ENCODE assay signal across 16 cellular contexts in the genomic region with DNA sequence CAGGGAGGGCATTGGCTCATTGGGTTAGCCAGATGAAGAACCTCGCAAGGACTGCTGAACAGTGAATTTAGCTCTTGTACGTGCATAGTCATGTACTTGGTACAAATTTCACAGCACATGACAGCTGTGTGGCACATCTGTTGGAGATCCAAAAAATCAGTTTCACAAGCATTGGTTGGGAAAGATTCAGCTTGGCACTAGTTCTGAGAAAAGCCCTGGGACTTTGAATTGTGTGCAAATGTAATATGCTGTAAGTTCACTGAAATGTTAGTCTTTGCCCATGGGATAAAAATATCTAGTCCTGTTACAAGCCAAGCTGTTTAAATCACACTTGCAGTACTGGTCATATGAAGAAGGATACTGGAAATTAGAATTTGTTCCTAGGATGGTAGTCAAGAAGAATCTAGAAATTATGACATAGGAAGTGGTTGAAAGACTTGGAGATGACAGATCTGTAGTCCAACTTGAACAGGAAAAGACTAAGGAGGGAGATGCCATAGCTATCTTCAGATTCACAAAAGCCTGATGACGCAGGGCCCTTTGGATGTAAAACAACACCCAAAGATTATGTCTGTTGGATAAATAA. TPM values are rescaled to one million over a fixed set of nuclear protein-coding genes. Genes with fewer than 3 reads are reported as not detected.
DNase-seq lines count a peak whose midpoint lies in the region; ATAC-seq and TF ChIP-seq lines count a peak whose summit lies in the region.
"Had no signal": no experiment of that assay in that cellular context is flagged by ENCODE, and none has a peak within 500 bp of the region (broad histone marks: within the 10 kb centered on the region; RNA-seq: fewer than 3 reads in every experiment).

No MANE protein-coding gene starts in this region.

- H3K27me3 ChIP-seq in brain microvascular endothelial cell (replicated peaks) = no peaks in the 10 kb centered on the region

- H3K4me3 Mint-ChIP-seq in Calu3 (ENCODE audit: low read depth, unreplicated experiment) = no peak overlapping the region
- H3K4me3 Mint-ChIP-seq: activated naive CD4-positive, alpha-beta T cell treated with anti-CD3 and anti-CD28 coated beads, Interleukin-2, amount 10 ng/mL, durations not matched to agents 7 days and 5 days; CD4-positive, CD25-positive, alpha-beta regulatory T cell; dendritic cell treated with granulocyte-macrophage colony-stimulating factor and Interleukin-4, amounts not matched to agents 40 ng/mL and 50 ng/mL, for 4 days; stimulated activated effector memory CD8-positive, alpha-beta T cell treated with anti-CD3 and anti-CD28 coated beads, Interleukin-12 subunit alpha, Interleukin-12 subunit beta, amount 100 ng/mL, for 72 hours had no signal

- H3K4me3 ChIP-seq in brain microvascular endothelial cell (ENCODE audit: low read depth, low read length) (no peak overlapping the region), skeletal muscle cell (ENCODE audit: low read depth, low read length) (no peak overlapping the region)

- no peak overlapping the region for H3K27ac ChIP-seq in brain microvascular endothelial cell

- peaks cover 60% of the 10 kb centered on the region for H3K4me1 Mint-ChIP-seq in Calu3 (ENCODE audit: low read depth, unreplicated experiment)
- H3K4me1 Mint-ChIP-seq: CD4-positive, CD25-positive, alpha-beta regulatory T cell; stimulated activated effector memory CD8-positive, alpha-beta T cell treated with anti-CD3 and anti-CD28 coated beads, Interleukin-12 subunit alpha, Interleukin-12 subunit beta, amount 100 ng/mL, for 72 hours had no signal

- no peak for DNase-seq in Calu3
- DNase-seq in brain microvascular endothelial cell = peak; percentile 71
- DNase-seq in left cardiac atrium = no peak
- DNase-seq in skeletal muscle cell (ENCODE audit: low read depth) = peak; percentile 88
- no peak for DNase-seq in central memory CD4-positive, alpha-beta T cell
- DNase-seq in SIG-M5 treated with dmso at 0.1 percent for 504 hours (lab: John Stamatoyannopoulos, UW; ENCODE audit: unreplicated experiment) = no peak
- no peak for DNase-seq in NCI-H345 (lab: John Stamatoyannopoulos, UW)
- DNase-seq in NCI-H69 (lab: John Stamatoyannopoulos, UW) = no peak
- DNase-seq: activated naive CD4-positive, alpha-beta T cell treated with anti-CD3 and anti-CD28 coated beads, Interleukin-2, amount 10 ng/mL, durations not matched to agents 7 days and 5 days; CD4-positive, CD25-positive, alpha-beta regulatory T cell; GDM1; NCI-H1417 treated with DMSO at 0.1 percent for 48 hours; SHP77 treated with DMSO at 0.1 percent for 48 hours; stimulated activated CD4-positive, alpha-beta T cell treated with anti-CD3 and anti-CD28 coated beads, Interleukin-2, amount 100 ng/mL, for 48 hours had no signal

- H3K27me3 Mint-ChIP-seq in Calu3 (ENCODE audit: unreplicated experiment) = no peaks in the 10 kb centered on the region

- intact Hi-C loops in Calu3 (cut with micrococcal nuclease; ENCODE audit: unreplicated experiment) (no loop called here), left cardiac atrium (cut with DNase I) (no loop called here)

- H3K36me3 ChIP-seq in brain microvascular endothelial cell (replicated peaks) = no peaks in the 10 kb centered on the region

- BruUV-seq in Calu3 (replicated peaks; lab: Mats Ljungman, UMichigan) = no TSS peak

- in situ Hi-C loops in brain microvascular endothelial cell (cut with HindIII; ENCODE audit: low pct_ligation_motif_present, low sequenced_read_pairs) = no loop called here

- H3K36me3 Mint-ChIP-seq in Calu3 (ENCODE audit: insufficient read depth, unreplicated experiment) = peaks cover 92% of the 10 kb centered on the region
- H3K36me3 Mint-ChIP-seq: activated naive CD4-positive, alpha-beta T cell treated with anti-CD3 and anti-CD28 coated beads, Interleukin-2, amount 10 ng/mL, durations not matched to agents 7 days and 5 days; CD4-positive, CD25-positive, alpha-beta regulatory T cell; stimulated activated effector memory CD8-positive, alpha-beta T cell treated with anti-CD3 and anti-CD28 coated beads, Interleukin-12 subunit alpha, Interleukin-12 subunit beta, amount 100 ng/mL, for 72 hours had no signal

- H3K27ac Mint-ChIP-seq in Calu3 (ENCODE audit: unreplicated experiment) = peak overlapping the region; percentile 28
- H3K27ac Mint-ChIP-seq: activated naive CD4-positive, alpha-beta T cell treated with anti-CD3 and anti-CD28 coated beads, Interleukin-2, amount 10 ng/mL, durations not matched to agents 7 days and 5 days; CD4-positive, CD25-positive, alpha-beta regulatory T cell; dendritic cell treated with granulocyte-macrophage colony-stimulating factor and Interleukin-4, amounts not matched to agents 40 ng/mL and 50 ng/mL, for 4 days; stimulated activated effector memory CD8-positive, alpha-beta T cell treated with anti-CD3 and anti-CD28 coated beads, Interleukin-12 subunit alpha, Interleukin-12 subunit beta, amount 100 ng/mL, for 72 hours had no signal

- TF ChIP-seq CTCF in Calu3 (IDR thresholded peaks at IDR 0.05; ENCODE audit: unreplicated experiment) (no peak), brain microvascular endothelial cell (IDR thresholded peaks at IDR 0.05; ENCODE audit: low read depth, low read length, missing control alignments) (no peak)

- no peaks in the 10 kb centered on the region for H3K9me3 Mint-ChIP-seq in Calu3 (ENCODE audit: low read depth, unreplicated experiment)
- H3K9me3 Mint-ChIP-seq: activated naive CD4-positive, alpha-beta T cell treated with anti-CD3 and anti-CD28 coated beads, Interleukin-2, amount 10 ng/mL, durations not matched to agents 7 days and 5 days; dendritic cell treated with granulocyte-macrophage colony-stimulating factor and Interleukin-4, amounts not matched to agents 40 ng/mL and 50 ng/mL, for 4 days; stimulated activated effector memory CD8-positive, alpha-beta T cell treated with anti-CD3 and anti-CD28 coated beads, Interleukin-12 subunit alpha, Interleukin-12 subunit beta, amount 100 ng/mL, for 72 hours had no signal

- peak; percentile 15 to 93 for ATAC-seq in left cardiac atrium
- ATAC-seq: stimulated activated effector memory CD8-positive, alpha-beta T cell treated with anti-CD3 and anti-CD28 coated beads, Interleukin-12 subunit alpha, Interleukin-12 subunit beta, amount 100 ng/mL, for 72 hours had no signal

- CTCF ChIA-PET in Calu3 (lab: Charles Lee) = no interaction called here

RNA-seq across cellular contexts. Expression of a gene that starts 19.2 kb away (rescaled TPM):
- 498 and 642 TPM in 2 replicates for total RNA-seq in Calu3 (2022)
- total RNA-seq in left cardiac atrium = 1 to 10 TPM; 2.1 to 6.0 TPM
- total RNA-seq: CD4-positive, CD25-positive, alpha-beta regulatory T cell had no signal

Comparison
In these comparisons a context has a peak if more than half of its experiments do, and no peak if none do; other contexts are left out.
1. DNase-seq: peak in brain microvascular endothelial cell (single experiment) and skeletal muscle cell (single experiment); none in Calu3 (single experiment), left cardiac atrium (single experiment), central memory CD4-positive, alpha-beta T cell (single experiment), SIG-M5 treated with dmso at 0.1 percent for 504 hours (single experiment), NCI-H345 (single experiment) and NCI-H69 (single experiment).
2. RNA of a gene that starts 19.2 kb away (total RNA-seq): 498 to 642 TPM in Calu3; 2.1 to 6.0 TPM in left cardiac atrium; every median in the first group is over 10 times any median in the second.